ENCODE assay signal across 28 cellular contexts in the genomic region with DNA sequence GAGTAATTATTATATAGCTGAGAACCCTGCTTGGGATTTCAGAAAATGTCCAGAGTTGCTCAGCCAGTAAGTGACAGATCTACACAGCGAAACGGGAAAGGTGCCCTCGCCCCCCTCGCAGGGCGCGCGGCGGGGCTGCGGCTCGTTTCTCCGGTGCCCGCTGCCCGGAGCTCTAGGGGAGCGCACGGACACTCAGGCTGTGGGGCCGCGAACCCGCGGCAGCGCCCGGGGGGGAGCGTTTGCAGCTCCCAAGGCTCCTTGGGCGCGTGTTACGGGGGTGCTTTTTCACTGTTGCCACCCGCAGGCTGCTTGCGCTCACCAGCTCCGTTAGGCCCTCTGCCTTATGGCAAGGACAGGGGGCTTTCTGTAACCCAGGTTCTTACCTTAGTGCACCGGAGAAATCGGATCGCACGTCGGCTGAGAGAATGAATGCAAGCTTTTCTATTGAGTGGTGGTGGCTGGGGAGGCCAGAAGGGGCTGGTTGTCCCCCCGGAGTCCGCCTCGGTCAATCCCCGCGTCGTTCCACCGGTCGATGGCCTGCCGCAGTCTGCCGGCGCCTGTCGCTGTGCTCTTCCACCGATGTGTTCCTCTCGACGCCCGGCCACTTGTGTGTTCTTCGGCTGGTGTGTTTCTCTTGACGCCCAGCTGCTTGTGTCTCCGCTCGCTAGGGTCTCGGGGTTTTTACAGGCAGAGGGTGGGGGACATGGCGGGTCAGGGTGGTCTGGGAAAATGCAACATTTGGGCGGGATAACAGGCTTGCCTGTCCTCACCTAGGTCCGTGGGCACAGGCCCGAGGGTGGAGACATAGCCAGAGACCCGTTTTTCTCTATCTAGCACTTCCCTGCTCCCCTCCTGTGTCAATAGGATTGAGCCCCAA.
"Had no signal": no experiment of that assay in that cellular context is flagged by ENCODE, and none has a peak within 500 bp of the region (broad histone marks: within the 10 kb centered on the region; RNA-seq: fewer than 3 reads in every experiment).

No MANE protein-coding gene starts in this region.

- H3K4me3 ChIP-seq: left ventricle myocardium inferior, mucosa of descending colon, pancreas, prostate gland, skin epidermis, stomach, thyroid gland, transverse colon, upper lobe of left lung, vagina had no signal

- H3K27ac Mint-ChIP-seq: immature natural killer cell; memory B cell; naive thymus-derived CD4-positive, alpha-beta T cell; natural killer cell treated with Interleukin-12 subunit alpha and Interleukin-12 subunit beta and Interleukin-15 and Interleukin-18, amount 100 ng/mL, for 72 hours; stimulated activated naive B cell treated with anti-CD40 and anti-IgM and Interleukin-4, amounts not matched to agents 10 μg/mL and 1 μg/mL and 100 μg/mL, for 72 hours had no signal

- H3K4me3 Mint-ChIP-seq: immature natural killer cell; memory B cell; naive thymus-derived CD4-positive, alpha-beta T cell; natural killer cell treated with Interleukin-12 subunit alpha and Interleukin-12 subunit beta and Interleukin-15 and Interleukin-18, amount 100 ng/mL, for 72 hours; neural crest cell; stimulated activated naive B cell treated with anti-CD40 and anti-IgM and Interleukin-4, amounts not matched to agents 10 μg/mL and 1 μg/mL and 100 μg/mL, for 72 hours had no signal

- ATAC-seq: mucosa of descending colon; naive thymus-derived CD4-positive, alpha-beta T cell; natural killer cell treated with Interleukin-12 subunit alpha and Interleukin-12 subunit beta and Interleukin-15 and Interleukin-18, amount 100 ng/mL, for 72 hours; pancreas; right cardiac atrium; sciatic nerve; stimulated activated naive B cell treated with anti-CD40 and anti-IgM and Interleukin-4, amounts not matched to agents 10 μg/mL and 1 μg/mL and 100 μg/mL, for 72 hours; stimulated activated naive CD8-positive, alpha-beta T cell treated with anti-CD3 and anti-CD28 coated beads, Interleukin-15, Interleukin-2, amounts not matched to agents 100 U/mL and 50 U/mL, for 24 hours had no signal

- DNase-seq: hypothalamus; immature natural killer cell; left ventricle myocardium inferior; midbrain; naive thymus-derived CD4-positive, alpha-beta T cell; nucleus accumbens; pancreas; right cardiac atrium; stimulated activated CD4-positive, alpha-beta T cell treated with anti-CD3 and anti-CD28 coated beads, Interleukin-12 subunit alpha, Interleukin-12 subunit beta, amount 100 ng/mL, for 4 hours; stimulated activated CD4-positive, alpha-beta T cell treated with anti-CD3 and anti-CD28 coated beads, Interleukin-15, amount 100 ng/mL, for 24 hours; stimulated activated CD4-positive, alpha-beta T cell treated with anti-CD3 and anti-CD28 coated beads, Interleukin-2, amount 100 ng/mL, for 24 hours; stimulated activated CD4-positive, alpha-beta T cell treated with anti-CD3 and anti-CD28 coated beads, Interleukin-4, amount 100 ng/mL, for 1 hour; stimulated activated naive B cell treated with anti-CD40 and anti-IgM and Interleukin-4, amounts not matched to agents 10 μg/mL and 1 μg/mL and 100 μg/mL, for 72 hours; stimulated activated naive CD8-positive, alpha-beta T cell treated with anti-CD3 and anti-CD28 coated beads, Interleukin-15, Interleukin-2, amounts not matched to agents 100 U/mL and 50 U/mL, for 24 hours; stomach; testis; thyroid gland; transverse colon had no signal

- H3K27ac ChIP-seq: left ventricle myocardium inferior, pancreas, prostate gland, skin epidermis, stomach, testis, thyroid gland, transverse colon, upper lobe of left lung, vagina had no signal

- H3K36me3 ChIP-seq: left ventricle myocardium inferior, pancreas, prostate gland, stomach, thyroid gland, transverse colon, upper lobe of left lung, vagina had no signal

- H3K36me3 Mint-ChIP-seq: memory B cell; naive thymus-derived CD4-positive, alpha-beta T cell; natural killer cell treated with Interleukin-12 subunit alpha and Interleukin-12 subunit beta and Interleukin-15 and Interleukin-18, amount 100 ng/mL, for 72 hours; stimulated activated naive B cell treated with anti-CD40 and anti-IgM and Interleukin-4, amounts not matched to agents 10 μg/mL and 1 μg/mL and 100 μg/mL, for 72 hours had no signal

- H3K9me3 ChIP-seq: mucosa of descending colon, pancreas, prostate gland, testis, thyroid gland, transverse colon, vagina had no signal

- H3K4me1 Mint-ChIP-seq: immature natural killer cell; neural crest cell; stimulated activated naive B cell treated with anti-CD40 and anti-IgM and Interleukin-4, amounts not matched to agents 10 μg/mL and 1 μg/mL and 100 μg/mL, for 72 hours had no signal

- H3K27me3 Mint-ChIP-seq: memory B cell; naive thymus-derived CD4-positive, alpha-beta T cell; natural killer cell treated with Interleukin-12 subunit alpha and Interleukin-12 subunit beta and Interleukin-15 and Interleukin-18, amount 100 ng/mL, for 72 hours; stimulated activated naive B cell treated with anti-CD40 and anti-IgM and Interleukin-4, amounts not matched to agents 10 μg/mL and 1 μg/mL and 100 μg/mL, for 72 hours had no signal

- FAIRE-seq: islet of Langerhans, pancreas had no signal

- H3K27me3 ChIP-seq: pancreas, stomach, testis, thyroid gland, transverse colon, upper lobe of left lung, vagina had no signal

- H3K4me1 ChIP-seq: left ventricle myocardium inferior, pancreas, prostate gland, stomach, testis, thyroid gland, transverse colon, upper lobe of left lung, vagina had no signal
